ENCODE assay signal across 21 cellular contexts in the genomic region with DNA sequence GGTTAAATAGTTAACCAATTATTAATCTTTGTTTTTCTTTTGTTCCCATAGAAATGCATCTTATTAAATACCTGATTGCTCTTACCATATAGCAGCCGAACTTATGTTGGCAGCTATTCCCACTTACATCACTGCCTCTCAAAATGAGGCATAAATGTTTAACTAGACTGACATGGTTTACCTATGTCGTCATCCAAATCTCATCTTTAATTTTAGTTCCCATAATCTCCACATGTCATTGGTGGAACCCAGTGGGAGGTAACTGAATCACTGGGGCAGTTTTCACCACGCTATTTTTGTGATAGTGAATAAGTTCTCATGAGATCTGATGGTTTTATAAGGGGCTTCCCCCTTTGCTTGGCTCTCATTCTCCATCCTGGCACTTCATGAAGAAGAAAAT.
"Had no signal": no experiment of that assay in that cellular context is flagged by ENCODE, and none has a peak within 500 bp of the region (broad histone marks: within the 10 kb centered on the region; RNA-seq: fewer than 3 reads in every experiment).

No MANE protein-coding gene starts in this region.

- H3K4me1 Mint-ChIP-seq: activated naive CD4-positive, alpha-beta T cell treated with anti-CD3 and anti-CD28 coated beads, Interleukin-2, amount 50 U/mL, for 24 hours had no signal

- H3K4me3 Mint-ChIP-seq: activated CD8-positive, alpha-beta T cell treated with anti-CD3 and anti-CD28 coated beads, Interleukin-2, amount 10 ng/mL, durations not matched to agents 7 days and 5 days; activated naive CD4-positive, alpha-beta T cell treated with anti-CD3 and anti-CD28 coated beads, Interleukin-2, amount 50 U/mL, for 24 hours; T-helper 1 cell treated with Interleukin-12 subunit alpha and Interleukin-12 subunit beta and Interleukin-4 antibody, amounts not matched to agents 30 μg/mL and 1 μg/mL, for 36 hours had no signal

- H3K27ac Mint-ChIP-seq: activated CD8-positive, alpha-beta T cell treated with anti-CD3 and anti-CD28 coated beads, Interleukin-2, amount 10 ng/mL, durations not matched to agents 7 days and 5 days; activated naive CD4-positive, alpha-beta T cell treated with anti-CD3 and anti-CD28 coated beads, Interleukin-2, amount 50 U/mL, for 24 hours; T-helper 1 cell treated with Interleukin-12 subunit alpha and Interleukin-12 subunit beta and Interleukin-4 antibody, amounts not matched to agents 30 μg/mL and 1 μg/mL, for 36 hours had no signal

- ATAC-seq: activated CD8-positive, alpha-beta T cell treated with anti-CD3 and anti-CD28 coated beads, Interleukin-2, amount 10 ng/mL, durations not matched to agents 7 days and 5 days; body of pancreas had no signal

- H3K27me3 Mint-ChIP-seq: activated naive CD4-positive, alpha-beta T cell treated with anti-CD3 and anti-CD28 coated beads, Interleukin-2, amount 50 U/mL, for 24 hours had no signal

- DNase-seq: activated CD4-positive, alpha-beta T cell treated with anti-CD3 and anti-CD28 coated beads for 48 hours; activated CD4-positive, alpha-beta T cell treated with anti-CD3 and anti-CD28 coated beads, Interleukin-2, amount 50 U/mL, for 4 hours; activated CD4-positive, CD25-positive, alpha-beta regulatory T cell treated with anti-CD3 and anti-CD28 coated beads, Interleukin-2, amount 50 U/mL, for 72 hours; activated CD8-positive, alpha-beta memory T cell treated with anti-CD3 and anti-CD28 coated beads, Interleukin-2, amount 50 U/mL, for 48 hours; activated CD8-positive, alpha-beta T cell treated with anti-CD3 and anti-CD28 coated beads, Interleukin-2, amount 10 ng/mL, durations not matched to agents 7 days and 5 days; activated effector memory CD4-positive, alpha-beta T cell treated with Interleukin-2 at 50 U/mL for 16 hours; activated naive CD4-positive, alpha-beta T cell; activated T-cell treated with anti-CD3 and anti-CD28 coated beads, Interleukin-2, amount 50 U/mL, for 1 hour; aorta; body of pancreas; Karpas-422; NCI-H1105 treated with DMSO at 0.1 percent for 48 hours; NCI-H1436 treated with DMSO at 0.1 percent for 48 hours; NCI-H187; NCI-H2081; NCI-H510A treated with DMSO at 0.1 percent for 48 hours; NCI-H69; NK-92 treated with Interleukin-12 subunit alpha and Interleukin-12 subunit beta, amount 100 ng/mL, for 24 hours; SHP77 treated with DMSO at 0.1 percent for 48 hours had no signal
